19 cellular contexts compared by ENCODE assay signal in genomic region chr4:173501592-173502150, GRCh38. TPM values are rescaled to one million over a fixed set of nuclear protein-coding genes. Genes with fewer than 3 reads are reported as not detected.
DNase-seq lines count a peak whose midpoint lies in the region; ATAC-seq, FAIRE-seq and TF ChIP-seq lines count a peak whose summit lies in the region.
"Had no signal": no experiment of that assay in that cellular context is flagged by ENCODE, and none has a peak within 500 bp of the region (broad histone marks: within the 10 kb centered on the region; RNA-seq: fewer than 3 reads in every experiment).

No MANE protein-coding gene starts in this region.

- FAIRE-seq in astrocyte (lab: Jason Lieb, UNC): no peak
- FAIRE-seq: A549, endometrium had no signal

- BruUV-seq in OCI-LY7 (replicated peaks; lab: Mats Ljungman, UMichigan): no TSS peak

- no peak overlapping the region for H3K9ac ChIP-seq in astrocyte (ENCODE audit: low read length)

- H2AFZ ChIP-seq in astrocyte (ENCODE audit: low read depth, low read length) (peak overlapping the region; percentile 84), OCI-LY7 (ENCODE audit: low read length) (no peak overlapping the region)

- no peaks in the 10 kb centered on the region for H3K9me3 Mint-ChIP-seq in activated naive CD4-positive, alpha-beta T cell treated with anti-CD3 and anti-CD28 coated beads for 36 hours
- H3K9me3 Mint-ChIP-seq in astrocyte (ENCODE audit: unreplicated experiment): peaks cover 26% of the 10 kb centered on the region
- peaks cover 3% of the 10 kb centered on the region for H3K9me3 Mint-ChIP-seq in mesothelial cell of epicardium
- H3K9me3 Mint-ChIP-seq in stimulated activated memory B cell treated with anti-CD40 and anti-IgM and Interleukin-4, amounts not matched to agents 10 μg/mL and 1 μg/mL and 100 μg/mL, for 72 hours: no peaks in the 10 kb centered on the region

- H3K27me3 ChIP-seq in astrocyte (ENCODE audit: insufficient read depth, low read length): peaks cover 80% of the 10 kb centered on the region

- H3K4me3 Mint-ChIP-seq in activated naive CD4-positive, alpha-beta T cell treated with anti-CD3 and anti-CD28 coated beads for 36 hours: peak overlapping the region; percentile 35
- H3K4me3 Mint-ChIP-seq in astrocyte (ENCODE audit: unreplicated experiment): no peak overlapping the region
- H3K4me3 Mint-ChIP-seq in mesothelial cell of epicardium: no peak overlapping the region
- H3K4me3 Mint-ChIP-seq in stimulated activated memory B cell treated with anti-CD40 and anti-IgM and Interleukin-4, amounts not matched to agents 10 μg/mL and 1 μg/mL and 100 μg/mL, for 72 hours: peak overlapping the region; percentile 72

- no peaks in the 10 kb centered on the region for H4K20me1 ChIP-seq in astrocyte (ENCODE audit: insufficient read depth, low read length)
- H4K20me1 ChIP-seq in OCI-LY7 (ENCODE audit: insufficient read depth, low read length): no peaks in the 10 kb centered on the region

- H3K9me3 ChIP-seq in astrocyte (ENCODE audit: insufficient read depth, low read depth, low read length) (peaks cover 12% of the 10 kb centered on the region), OCI-LY7 (ENCODE audit: low read length) (no peaks in the 10 kb centered on the region)
- H3K9me3 ChIP-seq: A549, left lung, upper lobe of right lung had no signal

- CTCF ChIA-PET in activated naive CD4-positive, alpha-beta T cell treated with anti-CD3 and anti-CD28 coated beads for 36 hours (lab: Charles Lee): no interaction called here
- CTCF ChIA-PET in OCI-LY7 (lab: Charles Lee; ENCODE audit: unreplicated experiment): no interaction called here

- ATAC-seq in stimulated activated memory B cell treated with anti-CD40 and anti-IgM and Interleukin-4, amounts not matched to agents 10 μg/mL and 1 μg/mL and 100 μg/mL, for 72 hours: no peak
- ATAC-seq: A549 had no signal

- POLR2A ChIA-PET in OCI-LY7 (lab: Charles Lee): no interaction called here

- TF ChIP-seq CTCF in astrocyte (IDR thresholded peaks at IDR 0.05; ENCODE audit: insufficient read depth, low read depth, low read length) (no peak), mesothelial cell of epicardium (IDR thresholded peaks at IDR 0.05; ENCODE audit: unreplicated experiment) (no peak), OCI-LY7 (conservative IDR thresholded peaks at IDR 0.05; ENCODE audit: low read length) (no peak)

- peaks cover 11% of the 10 kb centered on the region for H3K36me3 Mint-ChIP-seq in activated naive CD4-positive, alpha-beta T cell treated with anti-CD3 and anti-CD28 coated beads for 36 hours (ENCODE audit: low read depth)
- H3K36me3 Mint-ChIP-seq in astrocyte (ENCODE audit: low read depth, unreplicated experiment): peaks cover 5% of the 10 kb centered on the region
- H3K36me3 Mint-ChIP-seq in mesothelial cell of epicardium: peaks cover 3% of the 10 kb centered on the region
- H3K36me3 Mint-ChIP-seq in stimulated activated memory B cell treated with anti-CD40 and anti-IgM and Interleukin-4, amounts not matched to agents 10 μg/mL and 1 μg/mL and 100 μg/mL, for 72 hours: peaks cover 5% of the 10 kb centered on the region

- H3K79me2 ChIP-seq in astrocyte (ENCODE audit: insufficient read depth, low read length): no peaks in the 10 kb centered on the region
- H3K79me2 ChIP-seq in OCI-LY7 (ENCODE audit: insufficient read depth, low read depth, low read length): no peaks in the 10 kb centered on the region

- H3K4me1 ChIP-seq in astrocyte (ENCODE audit: insufficient read depth, low read length) (peaks cover 6% of the 10 kb centered on the region), OCI-LY7 (ENCODE audit: insufficient read depth, low read length, poor library complexity, severe bottlenecking) (peaks cover 5% of the 10 kb centered on the region)
- H3K4me1 ChIP-seq: A549 had no signal

- peaks cover 72% of the 10 kb centered on the region for H3K27me3 Mint-ChIP-seq in activated naive CD4-positive, alpha-beta T cell treated with anti-CD3 and anti-CD28 coated beads for 36 hours (ENCODE audit: low read depth)
- H3K27me3 Mint-ChIP-seq in astrocyte (ENCODE audit: low read depth, unreplicated experiment) (peaks cover 88% of the 10 kb centered on the region), mesothelial cell of epicardium (ENCODE audit: low read depth) (peaks cover 23% of the 10 kb centered on the region)
- peaks cover 71% of the 10 kb centered on the region for H3K27me3 Mint-ChIP-seq in stimulated activated memory B cell treated with anti-CD40 and anti-IgM and Interleukin-4, amounts not matched to agents 10 μg/mL and 1 μg/mL and 100 μg/mL, for 72 hours

- DNase-seq in activated naive CD4-positive, alpha-beta T cell treated with anti-CD3 and anti-CD28 coated beads for 36 hours: no peak
- no peak for DNase-seq in activated naive CD4-positive, alpha-beta T cell treated with anti-CD3 and anti-CD28 coated beads, Interleukin-2, amount 50 U/mL, for 16 hours
- DNase-seq in astrocyte (ENCODE audit: low read depth) (no peak), mesothelial cell of epicardium (ENCODE audit: low spot score in 2 of 2, unreplicated experiment in 2 of 2) (no peak), OCI-LY7 (ENCODE audit: low spot score) (no peak), MV-4-11 (lab: John Stamatoyannopoulos, UW) (no peak), NCI-H1417 (lab: John Stamatoyannopoulos, UW) (no peak)
- DNase-seq: DMS79, foreskin fibroblast, NCI-H1694, upper lobe of right lung had no signal

- H3K36me3 ChIP-seq in astrocyte (ENCODE audit: insufficient read depth, low read length) (no peaks in the 10 kb centered on the region), OCI-LY7 (ENCODE audit: insufficient read depth, low read length) (no peaks in the 10 kb centered on the region)
- H3K36me3 ChIP-seq: left lung, upper lobe of right lung had no signal

- H3K27ac ChIP-seq in astrocyte (ENCODE audit: low read depth, low read length): no peak overlapping the region
- no peak overlapping the region for H3K27ac ChIP-seq in OCI-LY7 (ENCODE audit: low read depth, low read length, poor library complexity, severe bottlenecking)
- H3K27ac ChIP-seq: A549, left lung, RWPE1, upper lobe of right lung had no signal

- no peaks in the 10 kb centered on the region for H3K9me2 ChIP-seq in OCI-LY7 (ENCODE audit: insufficient read depth, low read length)

- H3K4me2 ChIP-seq in astrocyte (ENCODE audit: low read length) (peak overlapping the region; percentile 76), OCI-LY7 (ENCODE audit: low read length) (no peak overlapping the region)
- H3K4me2 ChIP-seq: A549 had no signal

- intact Hi-C loops in activated naive CD4-positive, alpha-beta T cell treated with anti-CD3 and anti-CD28 coated beads for 36 hours (cut with micrococcal nuclease): loop anchor here (10.0 kb wide), 1 partner anchor 783 kb away; the partner anchor contains the start of genes CEP44 and FBXO8
- intact Hi-C loops in OCI-LY7 (cut with micrococcal nuclease; ENCODE audit: unreplicated experiment): loop anchor here (10.0 kb wide), 1 partner anchor 623 kb away; no protein-coding TSS in a partner anchor

- no peak overlapping the region for H3K27ac Mint-ChIP-seq in activated naive CD4-positive, alpha-beta T cell treated with anti-CD3 and anti-CD28 coated beads for 36 hours
- H3K27ac Mint-ChIP-seq in astrocyte (ENCODE audit: unreplicated experiment) (no peak overlapping the region), mesothelial cell of epicardium (peak overlapping the region; percentile 4)
- no peak overlapping the region for H3K27ac Mint-ChIP-seq in stimulated activated memory B cell treated with anti-CD40 and anti-IgM and Interleukin-4, amounts not matched to agents 10 μg/mL and 1 μg/mL and 100 μg/mL, for 72 hours
- H3K27ac Mint-ChIP-seq: stimulated activated naive CD8-positive, alpha-beta T cell treated with anti-CD3 and anti-CD28 coated beads, Interleukin-15, Interleukin-2, amounts not matched to agents 100 ng/mL and 50 ng/mL, for 24 hours had no signal

- H3K4me1 Mint-ChIP-seq in activated naive CD4-positive, alpha-beta T cell treated with anti-CD3 and anti-CD28 coated beads for 36 hours (ENCODE audit: low read depth): peaks cover 20% of the 10 kb centered on the region
- no peaks in the 10 kb centered on the region for H3K4me1 Mint-ChIP-seq in astrocyte (ENCODE audit: low read depth, unreplicated experiment)
- peaks cover 26% of the 10 kb centered on the region for H3K4me1 Mint-ChIP-seq in mesothelial cell of epicardium
- H3K4me1 Mint-ChIP-seq in stimulated activated memory B cell treated with anti-CD40 and anti-IgM and Interleukin-4, amounts not matched to agents 10 μg/mL and 1 μg/mL and 100 μg/mL, for 72 hours: peaks cover 42% of the 10 kb centered on the region

- H3K4me3 ChIP-seq in astrocyte (ENCODE audit: insufficient read depth, low read depth, low read length) (peak overlapping the region; percentile 50), OCI-LY7 (ENCODE audit: low read depth, low read length, poor library complexity, severe bottlenecking) (no peak overlapping the region)
- H3K4me3 ChIP-seq: A549 had no signal

RNA-seq across cellular contexts. Expression of gene HAND2, which starts 28.4 kb away (rescaled TPM):
- not detected for total RNA-seq in activated naive CD4-positive, alpha-beta T cell treated with anti-CD3 and anti-CD28 coated beads for 36 hours
- not detected in 2 replicates for total RNA-seq in astrocyte
- 32.8 to 34.3 TPM (median 33.3 TPM) in 3 replicates for total RNA-seq in mesothelial cell of epicardium
- not detected in 2 replicates for total RNA-seq in OCI-LY7 (2014; rRNA removed; shearing (Covaris generic))
- total RNA-seq in OCI-LY7 (2022): not detected in 2 replicates
- total RNA-seq: chondrocyte, left lung, MCF 10A, upper lobe of right lung had no signal

Comparison
In these comparisons a context has a peak if more than half of its experiments do, and no peak if none do; other contexts are left out.
1. H3K4me3 Mint-ChIP-seq: peak in activated naive CD4-positive, alpha-beta T cell treated with anti-CD3 and anti-CD28 coated beads for 36 hours (single experiment) and stimulated activated memory B cell treated with anti-CD40 and anti-IgM and Interleukin-4, amounts not matched to agents 10 μg/mL and 1 μg/mL and 100 μg/mL, for 72 hours (single experiment); none in astrocyte (single experiment) and mesothelial cell of epicardium (single experiment).
2. RNA of gene HAND2, which starts 28.4 kb away (total RNA-seq): 32.8 to 34.3 TPM in mesothelial cell of epicardium; not detected in astrocyte, not detected in activated naive CD4-positive, alpha-beta T cell treated with anti-CD3 and anti-CD28 coated beads for 36 hours and not detected in OCI-LY7; every median in the first group is over 10 times any median in the second.